Comparison of ENCODE assay signal across 10 cellular contexts in the genomic region with DNA sequence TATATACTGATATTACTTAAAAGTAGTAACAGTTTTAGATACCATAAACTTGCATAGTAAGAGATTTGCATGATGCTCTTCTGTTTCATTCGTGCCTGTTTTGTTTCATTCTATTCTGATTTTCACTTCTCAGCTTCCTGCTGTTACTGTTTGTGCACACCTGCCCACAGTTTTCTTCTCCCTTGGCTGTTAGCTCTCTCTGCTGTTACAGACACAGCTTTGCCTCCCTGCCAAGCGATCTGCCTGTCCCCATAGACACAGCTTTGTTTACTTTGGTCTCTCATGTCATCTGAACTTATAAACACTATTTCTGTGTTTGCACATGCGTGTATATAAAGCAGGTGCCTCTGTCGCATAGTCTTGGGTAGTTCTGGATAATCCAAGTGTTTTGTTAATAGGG. TPM values are rescaled to one million over a fixed set of nuclear protein-coding genes. Genes with fewer than 3 reads are reported as not detected.
DNase-seq lines count a peak whose midpoint lies in the region; ATAC-seq and TF ChIP-seq lines count a peak whose summit lies in the region.
"Had no signal": no experiment of that assay in that cellular context is flagged by ENCODE, and none has a peak within 500 bp of the region (broad histone marks: within the 10 kb centered on the region; RNA-seq: fewer than 3 reads in every experiment).

No MANE protein-coding gene starts in this region.

- H2AK5ac ChIP-seq in trophoblast cell (ENCODE audit: low read length) = no peak overlapping the region

- H3K9ac ChIP-seq in trophoblast cell (ENCODE audit: low read length) = no peak overlapping the region

- H4K12ac ChIP-seq in trophoblast cell (ENCODE audit: low read depth, low read length) = no peak overlapping the region

- H2AFZ ChIP-seq in trophoblast cell (ENCODE audit: insufficient read depth, low read length, poor library complexity) = no peak overlapping the region

- peak; percentile 39 to 56 for ATAC-seq in right cardiac atrium

- no peak overlapping the region for H4K91ac ChIP-seq in trophoblast cell (ENCODE audit: low read depth, low read length)

- H3K27ac ChIP-seq in HEK293 (ENCODE audit: extremely low read depth, low read depth, low read length) (no peak overlapping the region), right cardiac atrium (ENCODE audit: low read length) (no peak overlapping the region), trophoblast cell (ENCODE audit: low read depth, low read length) (no peak overlapping the region)
- H3K27ac ChIP-seq: brain microvascular endothelial cell had no signal

- H3K23ac ChIP-seq in trophoblast cell (ENCODE audit: low read length) = no peak overlapping the region

- H3K36me3 ChIP-seq in HEK293 (ENCODE audit: control insufficient read depth in 2 of 2, insufficient read depth in 1 of 2, low read length in 2 of 2) (peaks cover 36 to 87% of the 10 kb centered on the region in 2 experiments), trophoblast cell (ENCODE audit: control insufficient read depth in 1 of 2, insufficient read depth in 2 of 2, low read length in 2 of 2) (peaks cover 32 to 48% of the 10 kb centered on the region in 2 experiments)

- no peak for TF ChIP-seq CTCF in GM12864 (IDR thresholded peaks at IDR 0.05; ENCODE audit: low read depth, low read length, missing control alignments)
- TF ChIP-seq CTCF in HEK293 (tag by site-specific recombination; IDR thresholded peaks at IDR 0.05) = no peak

- no peak overlapping the region for H4K8ac ChIP-seq in trophoblast cell (ENCODE audit: low read depth, low read length)

- peak; percentile 45 for DNase-seq in GM12864 (ENCODE audit: low read depth)
- peak; percentile 89 for DNase-seq in NCI-H2107 treated with DMSO at 0.1 percent for 48 hours (lab: John Stamatoyannopoulos, UW; ENCODE audit: unreplicated experiment)
- DNase-seq in right cardiac atrium = no peak
- DNase-seq in NCI-H2227 (lab: John Stamatoyannopoulos, UW; ENCODE audit: unreplicated experiment) = no peak
- no peak for DNase-seq in globus pallidus (ENCODE audit: low spot score)
- no peak for DNase-seq in H4 (ENCODE audit: low spot score)
- no peak for DNase-seq in trophoblast cell
- DNase-seq: brain microvascular endothelial cell, kidney had no signal

- intact Hi-C loops in right cardiac atrium (cut with DNase I) = no loop called here

- no peaks in the 10 kb centered on the region for H3K79me2 ChIP-seq in trophoblast cell (ENCODE audit: control insufficient read depth, insufficient read depth, low read length, poor library complexity)

- POLR2A ChIA-PET in HEK293 (lab: Yijun Ruan, JAX) = no interaction called here

- H3K14ac ChIP-seq in trophoblast cell (ENCODE audit: low read length) = no peak overlapping the region

- no peak overlapping the region for H3K18ac ChIP-seq in trophoblast cell (ENCODE audit: low read length)

- no peak overlapping the region for H2BK120ac ChIP-seq in trophoblast cell (ENCODE audit: insufficient read depth, low read length, poor library complexity)

- H3K9me3 ChIP-seq in HEK293 (ENCODE audit: control insufficient read depth, insufficient read depth, low read depth, low read length) = no peaks in the 10 kb centered on the region
- no peaks in the 10 kb centered on the region for H3K9me3 ChIP-seq in right cardiac atrium (ENCODE audit: control insufficient read depth, low read length)
- H3K9me3 ChIP-seq in trophoblast cell (ENCODE audit: insufficient read depth, low read depth, low read length) = no peaks in the 10 kb centered on the region

- no peaks in the 10 kb centered on the region for H3K27me3 ChIP-seq in right cardiac atrium (ENCODE audit: control insufficient read depth, insufficient read depth)
- H3K27me3 ChIP-seq in trophoblast cell (ENCODE audit: insufficient read depth, low read length) = no peaks in the 10 kb centered on the region
- H3K27me3 ChIP-seq: brain microvascular endothelial cell had no signal

- H3K4me1 ChIP-seq in HEK293 (ENCODE audit: control insufficient read depth, insufficient read depth, low read length) (no peaks in the 10 kb centered on the region), right cardiac atrium (ENCODE audit: control insufficient read depth, insufficient read depth, low read length) (no peaks in the 10 kb centered on the region), trophoblast cell (ENCODE audit: control insufficient read depth in 1 of 2, insufficient read depth in 2 of 2, low read length in 2 of 2) (no peaks in the 10 kb centered on the region)

- H3K4me3 ChIP-seq in GM12864 (ENCODE audit: low read depth, low read length) (no peak overlapping the region), HEK293 (ENCODE audit: low read depth, low read length) (no peak overlapping the region), right cardiac atrium (ENCODE audit: low read length) (no peak overlapping the region), trophoblast cell (ENCODE audit: low read depth, low read length) (no peak overlapping the region)

- WGBS in right cardiac atrium = 64% methylated on average over 4 of the region's 4 CpGs
- no CpG with 5 or more reads among the region's 4 CpGs for WGBS in trophoblast cell (ENCODE audit: extremely low coverage, insufficient coverage, insufficient read length)

- H3K4ac ChIP-seq in trophoblast cell (ENCODE audit: low read depth, low read length) = no peak overlapping the region

- H2BK5ac ChIP-seq in trophoblast cell (ENCODE audit: low read depth, low read length, poor library complexity) = no peak overlapping the region

- no peaks in the 10 kb centered on the region for H3K79me1 ChIP-seq in trophoblast cell (ENCODE audit: low read length)

- no peak overlapping the region for H3K4me2 ChIP-seq in trophoblast cell (ENCODE audit: low read length)

- CTCF ChIA-PET in HEK293 (lab: Yijun Ruan, JAX) = no interaction called here

- H2BK12ac ChIP-seq in trophoblast cell (ENCODE audit: low read length) = no peak overlapping the region

TF ChIP-seq in HEK293, 187 proteins besides CTCF, POLR2A, EP300 and RAD21:
- TF ChIP-seq OSR2 (tag by site-specific recombination; IDR thresholded peaks at IDR 0.05) (no peak), ZNF341 (tag by site-specific recombination; IDR thresholded peaks at IDR 0.05; ENCODE audit: low read depth) (peak; percentile 87)

RNA-seq across cellular contexts. Expression of a gene that starts 21.4 kb away (rescaled TPM):
- 10 to 100 TPM; 25.3 to 28.2 (median 26.5) TPM for total RNA-seq in right cardiac atrium
- 36.3 TPM for polyA plus RNA-seq in right cardiac atrium
- 6.8 and 10.4 TPM in 2 replicates for total RNA-seq in H4 (2014; rRNA removed; shearing (Covaris generic))
- polyA plus RNA-seq in trophoblast cell (2013) = 52.6 and 53.2 TPM in 2 replicates

RNA-seq across cellular contexts. Expression of a gene that starts 25.3 kb away (rescaled TPM):
- 10 to 100 TPM; 35.6 to 52.7 (median 41.5) TPM for total RNA-seq in right cardiac atrium
- 39.0 TPM for polyA plus RNA-seq in right cardiac atrium
- total RNA-seq in H4 (2014; rRNA removed; shearing (Covaris generic)) = 17.0 and 17.6 TPM in 2 replicates
- 48.8 and 50.6 TPM in 2 replicates for polyA plus RNA-seq in trophoblast cell (2013)

RNA-seq across cellular contexts. Expression of a gene that starts 54.3 kb away (rescaled TPM):
- 10 to 100 TPM; 10.7 to 12.8 (median 12.6) TPM for total RNA-seq in right cardiac atrium
- 5.2 TPM for polyA plus RNA-seq in right cardiac atrium
- total RNA-seq in H4 (2014; rRNA removed; shearing (Covaris generic)) = 13.9 and 23.9 TPM in 2 replicates
- 21.9 and 22.6 TPM in 2 replicates for polyA plus RNA-seq in trophoblast cell (2013)

Comparison
In these comparisons a context has a peak if more than half of its experiments do, and no peak if none do; other contexts are left out.
1. DNase-seq: peak in GM12864 (single experiment) and NCI-H2107 treated with DMSO at 0.1 percent for 48 hours (single experiment); none in right cardiac atrium (0 of 3), NCI-H2227 (single experiment), globus pallidus (single experiment), H4 (single experiment) and trophoblast cell (0 of 2).